Comparison of ENCODE assay signal across 8 cellular contexts in the genomic region with DNA sequence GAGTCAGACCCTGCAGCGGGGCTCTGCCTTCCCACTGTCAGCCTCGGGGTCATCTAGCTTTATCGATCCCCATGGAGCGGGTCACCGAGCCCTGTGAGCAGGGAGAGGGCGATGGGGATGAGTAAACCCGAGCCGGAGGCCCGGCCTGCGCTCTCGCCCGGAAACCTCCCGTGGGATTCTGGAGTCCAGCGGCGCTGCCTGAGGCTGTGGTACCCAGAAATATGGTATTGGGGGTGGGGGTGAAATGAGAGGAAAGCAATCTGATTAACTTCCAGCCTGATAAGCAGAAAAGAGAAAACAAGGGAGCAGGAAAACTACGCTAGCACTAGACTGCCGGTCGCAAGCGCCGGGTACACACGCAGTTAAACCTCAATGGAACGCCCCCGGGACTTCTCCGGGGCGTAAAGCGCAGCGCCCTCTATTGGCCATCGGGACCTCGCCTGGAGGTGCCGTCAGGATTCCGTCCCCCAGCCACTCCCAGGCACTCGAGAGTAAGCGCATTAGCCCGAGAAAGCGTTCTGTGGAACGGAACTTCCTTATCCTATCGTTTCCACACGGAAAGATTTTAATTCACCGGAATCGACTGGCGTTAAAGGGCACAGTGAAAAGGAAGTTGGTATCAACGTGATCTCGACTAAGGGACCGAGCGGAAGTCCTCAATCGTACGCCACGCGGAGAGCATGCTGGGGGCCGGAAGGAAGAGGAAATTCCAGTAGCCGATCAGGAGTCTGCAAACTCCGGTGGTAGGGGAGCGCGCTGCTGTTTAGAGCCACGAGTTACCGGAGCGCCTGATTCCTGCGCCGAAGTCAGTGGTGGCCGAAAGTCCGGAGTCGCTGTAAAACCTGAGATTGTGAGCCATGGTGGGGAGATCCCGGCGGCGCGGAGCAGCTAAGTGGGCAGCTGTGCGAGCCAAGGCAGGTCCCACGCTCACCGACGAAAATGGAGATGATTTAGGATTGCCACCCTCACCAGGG.
DNase-seq lines count a peak whose midpoint lies in the region; ATAC-seq and TF ChIP-seq lines count a peak whose summit lies in the region.

A gene with protein sequence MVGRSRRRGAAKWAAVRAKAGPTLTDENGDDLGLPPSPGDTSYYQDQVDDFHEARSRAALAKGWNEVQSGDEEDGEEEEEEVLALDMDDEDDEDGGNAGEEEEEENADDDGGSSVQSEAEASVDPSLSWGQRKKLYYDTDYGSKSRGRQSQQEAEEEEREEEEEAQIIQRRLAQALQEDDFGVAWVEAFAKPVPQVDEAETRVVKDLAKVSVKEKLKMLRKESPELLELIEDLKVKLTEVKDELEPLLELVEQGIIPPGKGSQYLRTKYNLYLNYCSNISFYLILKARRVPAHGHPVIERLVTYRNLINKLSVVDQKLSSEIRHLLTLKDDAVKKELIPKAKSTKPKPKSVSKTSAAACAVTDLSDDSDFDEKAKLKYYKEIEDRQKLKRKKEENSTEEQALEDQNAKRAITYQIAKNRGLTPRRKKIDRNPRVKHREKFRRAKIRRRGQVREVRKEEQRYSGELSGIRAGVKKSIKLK (plus strand): TSS at position 712 of the 974 bp plus-strand sequence. CDS start 146 bp downstream, at position 858.

- ATAC-seq in GM19023 (IDR thresholded peaks at IDR 0.05; ENCODE audit: unreplicated experiment) (peak; percentile 94), HG03342 (IDR thresholded peaks at IDR 0.05; ENCODE audit: unreplicated experiment) (peak; percentile 95)
- peak; percentile 92 to 93 for ATAC-seq in activated CD4-positive, CD25-positive, alpha-beta regulatory T cell treated with anti-CD3 and anti-CD28 coated beads, Interleukin-2, amount 50 U/mL, for 24 hours

- DNase-seq in AG10803 (ENCODE audit: low read depth) (peak; percentile 99), NCI-H446 (lab: John Stamatoyannopoulos, UW) (peak; percentile 95 to 98), cerebellar nuclear complex (lab: John Stamatoyannopoulos, UW) (peak; percentile 80 to 97), islet precursor cell (peak; percentile 97)
- DNase-seq in stimulated activated CD4-positive, alpha-beta T cell treated with anti-CD3 and anti-CD28 coated beads, Interleukin-15, amount 100 ng/mL, for 1 hour (ENCODE audit: low read depth in 1 of 2, low spot score in 1 of 2) = peak; percentile 87 to 91

- TF ChIP-seq CTCF in AG10803 (conservative IDR thresholded peaks at IDR 0.05; ENCODE audit: low read length) = peak; percentile 93

- peak within 1 kb of the TSS; percentile 82 for H3K4me3 ChIP-seq in AG10803 (ENCODE audit: low read length)

Comparison
In these comparisons a context has a peak if more than half of its experiments do, and no peak if none do; other contexts are left out.
1. Peak in every context shown above with its lines: DNase-seq, ATAC-seq and H3K4me3 ChIP-seq.